ENCODE assay signal across 7 cellular contexts in the genomic region with DNA sequence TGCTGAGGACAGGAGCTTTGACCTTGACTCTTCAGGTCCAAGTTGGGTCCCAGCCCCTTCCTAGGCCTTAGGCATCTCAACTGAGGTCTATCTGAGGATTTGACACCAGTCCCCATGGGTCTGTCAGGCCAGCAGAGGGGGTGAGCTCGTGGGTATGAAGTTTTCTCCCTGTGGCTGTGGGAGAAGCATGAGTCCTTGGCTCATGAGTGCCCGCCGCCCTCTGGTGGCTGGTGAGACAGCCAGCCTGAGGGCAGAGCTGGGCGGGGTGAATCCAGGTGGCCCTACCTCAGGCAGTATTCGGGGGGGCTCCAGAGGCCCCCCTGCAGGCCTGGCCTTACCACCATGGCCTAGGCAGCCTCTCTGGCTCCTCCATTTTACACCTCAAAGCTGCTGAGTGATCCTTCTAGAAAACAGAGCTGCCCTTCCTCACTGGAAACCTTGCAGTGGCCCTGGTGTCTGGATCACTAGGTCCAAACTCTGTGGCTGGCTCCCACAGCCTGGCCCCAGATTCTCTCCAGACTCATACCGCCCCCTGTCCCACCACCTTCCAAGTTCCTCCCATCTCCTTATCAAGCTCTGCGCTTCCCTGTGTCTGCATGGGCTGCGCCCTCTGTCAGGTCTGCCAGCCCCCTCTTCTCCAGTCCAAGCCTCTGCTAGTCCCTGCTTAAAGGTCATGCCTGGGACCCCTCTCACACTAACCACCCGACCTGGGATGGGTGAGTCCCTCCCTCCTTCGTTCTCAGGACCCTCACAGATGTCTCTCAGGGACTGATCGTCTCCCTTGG. TPM values are rescaled to one million over a fixed set of nuclear protein-coding genes. Genes with fewer than 3 reads are reported as not detected.
DNase-seq lines count a peak whose midpoint lies in the region; TF ChIP-seq lines count a peak whose summit lies in the region.

No MANE protein-coding gene starts in this region.

- no peaks in the 10 kb centered on the region for H3K27me3 ChIP-seq in KMS-11 (ENCODE audit: insufficient read depth, low read depth)

- H2AFZ ChIP-seq in KMS-11 (ENCODE audit: low read depth), result peak overlapping the region; percentile 44; the same call in 1 of the 2 replicates

- H3K36me3 ChIP-seq in KMS-11 (ENCODE audit: insufficient read depth), result no peaks in the 10 kb centered on the region

- peaks cover 48% of the 10 kb centered on the region for H3K4me1 Mint-ChIP-seq in activated T-helper 2 cell treated with anti-CD3 and anti-CD28 coated beads, Interferon-gamma antibody, Interleukin-2, Interleukin-4, amounts not matched to agents 10 μg/mL and 5 μg/mL and 100 μg/mL, durations not matched to agents 14 hours and 24 hours and 36 hours (ENCODE audit: low read depth)

- H3K27me3 Mint-ChIP-seq in activated T-helper 2 cell treated with anti-CD3 and anti-CD28 coated beads, Interferon-gamma antibody, Interleukin-2, Interleukin-4, amounts not matched to agents 10 μg/mL and 5 μg/mL and 100 μg/mL, durations not matched to agents 14 hours and 24 hours and 36 hours (ENCODE audit: low read depth), result no peaks in the 10 kb centered on the region

- no peak overlapping the region for H3K4me3 ChIP-seq in KMS-11 (IDR thresholded peaks at IDR 0.05; ENCODE audit: insufficient read depth, low read depth, low read length)

- H3K27ac Mint-ChIP-seq in activated T-helper 2 cell treated with anti-CD3 and anti-CD28 coated beads, Interferon-gamma antibody, Interleukin-2, Interleukin-4, amounts not matched to agents 10 μg/mL and 5 μg/mL and 100 μg/mL, durations not matched to agents 14 hours and 24 hours and 36 hours, result no peak overlapping the region

- no peak overlapping the region for H3K9ac ChIP-seq in KMS-11

- no peak overlapping the region for H3K27ac ChIP-seq in KMS-11

- no peak overlapping the region for H3K4me2 ChIP-seq in KMS-11

- H3K4me1 ChIP-seq in KMS-11 (ENCODE audit: low read depth, poor library complexity, severe bottlenecking), result peaks cover 41% of the 10 kb centered on the region

- no peak overlapping the region for H3K4me3 Mint-ChIP-seq in activated T-helper 2 cell treated with anti-CD3 and anti-CD28 coated beads, Interferon-gamma antibody, Interleukin-2, Interleukin-4, amounts not matched to agents 10 μg/mL and 5 μg/mL and 100 μg/mL, durations not matched to agents 14 hours and 24 hours and 36 hours (ENCODE audit: low read depth)

- H3K9me3 Mint-ChIP-seq in activated T-helper 2 cell treated with anti-CD3 and anti-CD28 coated beads, Interferon-gamma antibody, Interleukin-2, Interleukin-4, amounts not matched to agents 10 μg/mL and 5 μg/mL and 100 μg/mL, durations not matched to agents 14 hours and 24 hours and 36 hours, result no peaks in the 10 kb centered on the region

- TF ChIP-seq CTCF in GM13976 (IDR thresholded peaks at IDR 0.05; ENCODE audit: borderline replicate concordance, control extremely low read depth, extremely low read depth, insufficient read depth, missing control alignments) (peak; percentile 97), KMS-11 (conservative IDR thresholded peaks at IDR 0.05; ENCODE audit: low read depth, low read length) (peak; percentile 90)

- H4K20me1 ChIP-seq in KMS-11 (ENCODE audit: insufficient read depth), result no peaks in the 10 kb centered on the region

- H3K36me3 Mint-ChIP-seq in activated T-helper 2 cell treated with anti-CD3 and anti-CD28 coated beads, Interferon-gamma antibody, Interleukin-2, Interleukin-4, amounts not matched to agents 10 μg/mL and 5 μg/mL and 100 μg/mL, durations not matched to agents 14 hours and 24 hours and 36 hours (ENCODE audit: low read depth), result no peaks in the 10 kb centered on the region

- in situ Hi-C loops in GM13976 (cut with MboI; ENCODE audit: low sequenced_read_pairs, unreplicated experiment), result loop anchor here (10.0 kb wide), 2 partner anchors 104 to 154 kb away; no protein-coding TSS in a partner anchor

- DNase-seq in GM13976 (ENCODE audit: low spot score) (peak; percentile 86), SIG-M5 (lab: John Stamatoyannopoulos, UW) (peak; percentile 17), fibroblast of the conjunctiva (ENCODE audit: low read depth) (peak; percentile 77), non-pigmented ciliary epithelial cell (ENCODE audit: low read depth) (peak; percentile 40), superior temporal gyrus (ENCODE audit: extremely low spot score) (peak; percentile 83)
- DNase-seq in activated T-helper 2 cell treated with anti-CD3 and anti-CD28 coated beads, Interferon-gamma antibody, Interleukin-2, Interleukin-4, amounts not matched to agents 10 μg/mL and 5 μg/mL and 100 μg/mL, durations not matched to agents 14 hours and 24 hours and 36 hours (ENCODE audit: low spot score), result peak; percentile 75

- H3K79me2 ChIP-seq in KMS-11 (ENCODE audit: insufficient read depth, low read depth), result no peaks in the 10 kb centered on the region

- intact Hi-C loops in activated T-helper 2 cell treated with anti-CD3 and anti-CD28 coated beads, Interferon-gamma antibody, Interleukin-2, Interleukin-4, amounts not matched to agents 10 μg/mL and 5 μg/mL and 100 μg/mL, durations not matched to agents 14 hours and 24 hours and 36 hours (cut with micrococcal nuclease), result loop anchor here (1.0 kb wide), 3 partner anchors 108 to 149 kb away; no protein-coding TSS in a partner anchor

RNA-seq across cellular contexts. Expression of gene SH2D7, which starts 16.1 kb away (rescaled TPM):
- not detected in 2 replicates for total RNA-seq in activated T-helper 2 cell treated with anti-CD3 and anti-CD28 coated beads, Interferon-gamma antibody, Interleukin-2, Interleukin-4, amounts not matched to agents 10 μg/mL and 5 μg/mL and 100 μg/mL, durations not matched to agents 14 hours and 24 hours and 36 hours

RNA-seq across cellular contexts. Expression of gene CIB2, which starts 22.8 kb away (rescaled TPM):
- total RNA-seq in activated T-helper 2 cell treated with anti-CD3 and anti-CD28 coated beads, Interferon-gamma antibody, Interleukin-2, Interleukin-4, amounts not matched to agents 10 μg/mL and 5 μg/mL and 100 μg/mL, durations not matched to agents 14 hours and 24 hours and 36 hours, result 1.8 and 2.2 TPM in 2 replicates

RNA-seq across cellular contexts. Expression of gene TBC1D2B, which starts 31.0 kb away (rescaled TPM):
- 55.0 and 63.5 TPM in 2 replicates for total RNA-seq in activated T-helper 2 cell treated with anti-CD3 and anti-CD28 coated beads, Interferon-gamma antibody, Interleukin-2, Interleukin-4, amounts not matched to agents 10 μg/mL and 5 μg/mL and 100 μg/mL, durations not matched to agents 14 hours and 24 hours and 36 hours

RNA-seq across cellular contexts. Expression of gene IDH3A, which starts 40.7 kb away (rescaled TPM):
- 132 and 152 TPM in 2 replicates for total RNA-seq in activated T-helper 2 cell treated with anti-CD3 and anti-CD28 coated beads, Interferon-gamma antibody, Interleukin-2, Interleukin-4, amounts not matched to agents 10 μg/mL and 5 μg/mL and 100 μg/mL, durations not matched to agents 14 hours and 24 hours and 36 hours

Comparison
In these comparisons a context has a peak if more than half of its experiments do, and no peak if none do; other contexts are left out.
1. DNase-seq: peak in every context shown above with its lines; median percentile 86 in GM13976; 83 in superior temporal gyrus; 77 in fibroblast of the conjunctiva; 75 in activated T-helper 2 cell treated with anti-CD3 and anti-CD28 coated beads, Interferon-gamma antibody, Interleukin-2, Interleukin-4, amounts not matched to agents 10 μg/mL and 5 μg/mL and 100 μg/mL, durations not matched to agents 14 hours and 24 hours and 36 hours; 40 in non-pigmented ciliary epithelial cell; 17 in SIG-M5.